In genomic region chrY:13986373-13986772, GRCh38 we compare ENCODE assay signal across 21 cellular contexts. TPM values are rescaled to one million over a fixed set of nuclear protein-coding genes. Genes with fewer than 3 reads are reported as not detected.
"Had no signal": no experiment of that assay in that cellular context is flagged by ENCODE, and none has a peak within 500 bp of the region (broad histone marks: within the 10 kb centered on the region; RNA-seq: fewer than 3 reads in every experiment).

TSS of gene VCY (minus strand) at chrY:13986473. CDS start at chrY:13986440, 33 bp downstream.

RNA-seq across cellular contexts. Expression of gene VCY, which starts in this region (rescaled TPM):
- total RNA-seq: activated naive CD4-positive, alpha-beta T cell treated with anti-CD3 and anti-CD28 coated beads for 36 hours; activated naive CD4-positive, alpha-beta T cell treated with anti-CD3 and anti-CD28 coated beads, Interleukin-2, amount 50 U/mL, for 72 hours; activated naive CD8-positive, alpha-beta T cell treated with anti-CD3 and anti-CD28 coated beads for 36 hours; activated naive CD8-positive, alpha-beta T cell treated with anti-CD3 and anti-CD28 coated beads, Interleukin-2, amount 10 ng/mL, durations not matched to agents 7 days and 5 days; activated T-cell treated with anti-CD3 and anti-CD28 coated beads, Interleukin-2, amount 50 U/mL, for 4 hours; activated T-cell treated with anti-CD3 and anti-CD28 coated beads, Interleukin-2, amount 50 U/mL, for 72 hours; activated T-helper 1 cell treated with anti-CD3 and anti-CD28 coated beads, Interleukin-12 subunit alpha, Interleukin-12 subunit beta, Interleukin-2, Interleukin-4 antibody, amounts not matched to agents 30 ng/mL and 10 ng/mL and 1 ng/mL, durations not matched to agents 14 hours and 24 hours and 36 hours; activated T-helper 17 cell treated with anti-CD3 and anti-CD28 coated beads, Interleukin-2, amount 50 U/mL, for 72 hours; activated T-helper 2 cell treated with anti-CD3 and anti-CD28 coated beads, Interferon-gamma antibody, Interleukin-2, Interleukin-4, amounts not matched to agents 10 μg/mL and 5 μg/mL and 100 μg/mL, durations not matched to agents 14 hours and 24 hours and 36 hours; adrenal gland; aorta; ascending aorta; astrocyte; body of pancreas; breast epithelium; bronchial epithelial cell; cardiac muscle cell; cardiac septum; cerebellum; chondrocyte had no signal
- polyA plus RNA-seq: adipose tissue, adrenal gland, aorta, cardiac muscle cell had no signal
